12 cellular contexts compared by ENCODE assay signal in genomic region chr1:31769720-31770390, GRCh38. TPM values are rescaled to one million over a fixed set of nuclear protein-coding genes. Genes with fewer than 3 reads are reported as not detected.
DNase-seq lines count a peak whose midpoint lies in the region; ATAC-seq lines count a peak whose summit lies in the region.
"Had no signal": no experiment of that assay in that cellular context is flagged by ENCODE, and none has a peak within 500 bp of the region (broad histone marks: within the 10 kb centered on the region; RNA-seq: fewer than 3 reads in every experiment).

No MANE protein-coding gene starts in this region.

- peak overlapping the region; percentile 54 for H3K27ac ChIP-seq in cingulate gyrus (ENCODE audit: low read depth, low read length)
- H3K27ac ChIP-seq: left lung, upper lobe of left lung had no signal

- peaks cover 56% of the 10 kb centered on the region for H3K4me1 Mint-ChIP-seq in activated CD4-positive, alpha-beta memory T cell treated with anti-CD3 and anti-CD28 coated beads for 36 hours (ENCODE audit: low read depth)
- H3K4me1 Mint-ChIP-seq in activated CD4-positive, alpha-beta memory T cell treated with anti-CD3 and anti-CD28 coated beads, Interleukin-2, amount 10 ng/mL, durations not matched to agents 7 days and 5 days: peaks cover 46% of the 10 kb centered on the region

- no peaks in the 10 kb centered on the region for H3K36me3 Mint-ChIP-seq in activated CD4-positive, alpha-beta memory T cell treated with anti-CD3 and anti-CD28 coated beads for 36 hours
- no peaks in the 10 kb centered on the region for H3K36me3 Mint-ChIP-seq in activated CD4-positive, alpha-beta memory T cell treated with anti-CD3 and anti-CD28 coated beads, Interleukin-2, amount 10 ng/mL, durations not matched to agents 7 days and 5 days (ENCODE audit: low read depth)

- no peaks in the 10 kb centered on the region for H3K9me3 Mint-ChIP-seq in activated CD4-positive, alpha-beta memory T cell treated with anti-CD3 and anti-CD28 coated beads for 36 hours
- H3K9me3 Mint-ChIP-seq in activated CD4-positive, alpha-beta memory T cell treated with anti-CD3 and anti-CD28 coated beads, Interleukin-2, amount 10 ng/mL, durations not matched to agents 7 days and 5 days: no peaks in the 10 kb centered on the region

- peaks cover 19% of the 10 kb centered on the region for H3K27me3 Mint-ChIP-seq in activated CD4-positive, alpha-beta memory T cell treated with anti-CD3 and anti-CD28 coated beads for 36 hours
- peaks cover 56% of the 10 kb centered on the region for H3K27me3 Mint-ChIP-seq in activated CD4-positive, alpha-beta memory T cell treated with anti-CD3 and anti-CD28 coated beads, Interleukin-2, amount 10 ng/mL, durations not matched to agents 7 days and 5 days

- no peak for DNase-seq in activated CD4-positive, alpha-beta memory T cell treated with anti-CD3 and anti-CD28 coated beads for 36 hours
- no peak for DNase-seq in activated CD4-positive, alpha-beta memory T cell treated with anti-CD3 and anti-CD28 coated beads, Interleukin-2, amount 10 ng/mL, durations not matched to agents 7 days and 5 days
- peak; percentile 73 to 94 for DNase-seq in NCI-H446 (lab: John Stamatoyannopoulos, UW)
- DNase-seq in retina: peak; percentile 22
- DNase-seq: activated effector memory CD4-positive, alpha-beta T cell treated with Interleukin-2 at 50 U/mL for 16 hours; PC-3 had no signal

- H3K27ac Mint-ChIP-seq in activated CD4-positive, alpha-beta memory T cell treated with anti-CD3 and anti-CD28 coated beads for 36 hours: peak overlapping the region; percentile 69
- H3K27ac Mint-ChIP-seq in activated CD4-positive, alpha-beta memory T cell treated with anti-CD3 and anti-CD28 coated beads, Interleukin-2, amount 10 ng/mL, durations not matched to agents 7 days and 5 days: no peak overlapping the region

- H3K4me3 Mint-ChIP-seq in activated CD4-positive, alpha-beta memory T cell treated with anti-CD3 and anti-CD28 coated beads for 36 hours: no peak overlapping the region
- H3K4me3 Mint-ChIP-seq in activated CD4-positive, alpha-beta memory T cell treated with anti-CD3 and anti-CD28 coated beads, Interleukin-2, amount 10 ng/mL, durations not matched to agents 7 days and 5 days: no peak overlapping the region

- ATAC-seq in HG02798 (IDR thresholded peaks at IDR 0.05; ENCODE audit: poor library complexity, unreplicated experiment) (no peak), GM21529 (IDR thresholded peaks at IDR 0.05; ENCODE audit: unreplicated experiment) (no peak), GM21423 (IDR thresholded peaks at IDR 0.05; ENCODE audit: unreplicated experiment) (no peak)
- ATAC-seq: left lung, PC-3 had no signal

- intact Hi-C loops in activated CD4-positive, alpha-beta memory T cell treated with anti-CD3 and anti-CD28 coated beads for 36 hours (cut with micrococcal nuclease): no loop called here

- CTCF ChIA-PET in activated CD4-positive, alpha-beta memory T cell treated with anti-CD3 and anti-CD28 coated beads for 36 hours (lab: Charles Lee): interaction anchor here (1.0 to 2.5 kb wide), 3 partner anchors 10 to 47 kb away, joined by 3 to 17 read pairs (median 4); no protein-coding TSS in a partner anchor
- CTCF ChIA-PET in activated CD4-positive, alpha-beta memory T cell treated with anti-CD3 and anti-CD28 coated beads, Interleukin-2, amount 10 ng/mL, durations not matched to agents 7 days and 5 days (lab: Charles Lee): interaction anchor here (0.9 kb wide), 1 partner anchor 19 kb away, joined by 4 read pairs; no protein-coding TSS in a partner anchor

- POLR2A ChIA-PET in activated CD4-positive, alpha-beta memory T cell treated with anti-CD3 and anti-CD28 coated beads for 36 hours (lab: Charles Lee): interaction anchor here (1.3 kb wide), 1 partner anchor 19 kb away, joined by 5 read pairs; no protein-coding TSS in a partner anchor
- POLR2A ChIA-PET in activated CD4-positive, alpha-beta memory T cell treated with anti-CD3 and anti-CD28 coated beads, Interleukin-2, amount 10 ng/mL, durations not matched to agents 7 days and 5 days (lab: Charles Lee): interaction anchor here (0.9 kb wide), 1 partner anchor 18 kb away, joined by 3 read pairs; no protein-coding TSS in a partner anchor

RNA-seq across cellular contexts. Expression of gene ADGRB2, which starts 5.7 kb away (rescaled TPM):
- total RNA-seq in activated CD4-positive, alpha-beta memory T cell treated with anti-CD3 and anti-CD28 coated beads for 36 hours: 1 to 10 TPM; 1.6 to 1.7 TPM
- under 1 TPM; 0.68 to 0.81 TPM for total RNA-seq in activated CD4-positive, alpha-beta memory T cell treated with anti-CD3 and anti-CD28 coated beads, Interleukin-2, amount 10 ng/mL, durations not matched to agents 7 days and 5 days

RNA-seq across cellular contexts. Expression of gene SPOCD1, which starts 46.0 kb away (rescaled TPM):
- total RNA-seq in activated CD4-positive, alpha-beta memory T cell treated with anti-CD3 and anti-CD28 coated beads for 36 hours: under 1 TPM; 0.73 to 0.78 TPM
- under 1 TPM; 0.08 to 0.15 TPM for total RNA-seq in activated CD4-positive, alpha-beta memory T cell treated with anti-CD3 and anti-CD28 coated beads, Interleukin-2, amount 10 ng/mL, durations not matched to agents 7 days and 5 days

Comparison
In these comparisons a context has a peak if more than half of its experiments do, and no peak if none do; other contexts are left out.
1. DNase-seq: peak in NCI-H446 (2 of 2) and retina (single experiment); none in activated CD4-positive, alpha-beta memory T cell treated with anti-CD3 and anti-CD28 coated beads for 36 hours (single experiment) and activated CD4-positive, alpha-beta memory T cell treated with anti-CD3 and anti-CD28 coated beads, Interleukin-2, amount 10 ng/mL, durations not matched to agents 7 days and 5 days (single experiment).